ENCODE assay signal across 8 cellular contexts in the genomic region with DNA sequence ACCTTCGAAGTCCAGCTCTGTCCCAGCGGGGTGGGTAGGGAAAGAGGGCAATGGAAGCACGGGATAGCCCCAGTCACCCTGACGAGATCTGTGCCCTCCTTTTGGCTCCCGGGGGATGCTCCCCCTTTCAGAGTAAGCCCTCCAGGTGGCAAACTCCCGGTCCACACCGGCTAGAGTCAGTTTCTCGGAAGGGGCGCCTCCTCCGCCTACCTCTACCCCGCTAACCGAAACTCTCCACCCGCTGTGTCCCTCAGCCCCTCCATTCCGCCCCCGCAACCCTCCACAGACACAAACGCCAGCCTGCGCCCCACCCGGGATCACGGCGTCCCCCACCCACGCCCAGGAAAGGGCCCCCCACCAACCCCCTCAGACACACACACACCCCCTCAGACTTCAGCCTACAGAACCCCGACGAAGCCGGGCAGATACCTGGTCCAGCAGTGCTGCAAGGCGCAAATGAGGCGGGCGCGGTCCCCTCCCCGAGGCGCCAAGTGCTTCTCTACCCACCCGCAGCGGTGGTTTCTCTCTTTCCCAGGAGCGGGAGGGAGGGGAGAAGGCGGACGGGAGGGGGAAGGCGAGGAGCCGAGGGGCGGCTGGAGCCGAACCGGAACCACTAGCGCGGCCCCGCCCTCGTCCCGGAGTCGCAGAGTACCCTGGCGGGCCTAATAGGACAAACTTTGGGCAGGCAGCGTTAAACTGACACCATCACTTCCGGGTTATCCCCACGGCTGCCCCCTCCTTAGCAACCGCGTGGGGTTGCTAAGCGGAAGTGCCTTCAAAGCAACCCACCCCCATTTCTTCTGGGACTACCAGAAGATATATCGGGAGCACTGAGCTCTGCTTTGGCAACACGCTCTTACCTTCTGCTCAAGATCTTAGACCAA. TPM values are rescaled to one million over a fixed set of nuclear protein-coding genes. Genes with fewer than 3 reads are reported as not detected.
DNase-seq lines count a peak whose midpoint lies in the region; ATAC-seq and TF ChIP-seq lines count a peak whose summit lies in the region.

CSNK1G1 (minus strand) TSS at position 615 of the 884 bp plus-strand sequence. CDS start 55,674 bp downstream, outside the sequence.

- H3K36me3 Mint-ChIP-seq in natural killer cell treated with Interleukin-12 subunit alpha and Interleukin-12 subunit beta and Interleukin-15 and Interleukin-18, amount 100 ng/mL, for 72 hours: no peaks in the 10 kb centered on the region

- no peaks in the 10 kb centered on the region for H3K27me3 ChIP-seq in H7 (ENCODE audit: control insufficient read depth, insufficient read depth, low read length)

- peak within 1 kb of the TSS; percentile 73 to 91 for H3K27ac Mint-ChIP-seq in natural killer cell treated with Interleukin-12 subunit alpha and Interleukin-12 subunit beta and Interleukin-15 and Interleukin-18, amount 100 ng/mL, for 72 hours

- H3K9me3 Mint-ChIP-seq in natural killer cell treated with Interleukin-12 subunit alpha and Interleukin-12 subunit beta and Interleukin-15 and Interleukin-18, amount 100 ng/mL, for 72 hours: no peaks in the 10 kb centered on the region

- H3K4me3 ChIP-seq in H7 (ENCODE audit: insufficient read depth, low read depth, low read length) (peak within 1 kb of the TSS; percentile 90), fibroblast of pulmonary artery (replicated peaks; ENCODE audit: low read depth, low read length) (peak within 1 kb of the TSS; percentile 92)

- no peaks in the 10 kb centered on the region for H3K27me3 Mint-ChIP-seq in natural killer cell treated with Interleukin-12 subunit alpha and Interleukin-12 subunit beta and Interleukin-15 and Interleukin-18, amount 100 ng/mL, for 72 hours

- no peak for TF ChIP-seq CTCF in fibroblast of pulmonary artery (IDR thresholded peaks at IDR 0.05; ENCODE audit: low read length, missing control alignments)

- ATAC-seq in natural killer cell treated with Interleukin-12 subunit alpha and Interleukin-12 subunit beta and Interleukin-15 and Interleukin-18, amount 100 ng/mL, for 72 hours: peak; percentile 100
- peak; percentile 99 for ATAC-seq in stimulated activated naive CD8-positive, alpha-beta T cell treated with anti-CD3 and anti-CD28 coated beads, Interleukin-15, Interleukin-2, amounts not matched to agents 100 U/mL and 50 U/mL, for 24 hours

- DNase-seq in Daoy (ENCODE audit: low read depth) (peak; percentile 96), H7 (peak; percentile 93), M059J (ENCODE audit: low read depth) (peak; percentile 98), SHP77 (lab: John Stamatoyannopoulos, UW) (peak; percentile 98), fibroblast of pulmonary artery (ENCODE audit: low read depth) (peak; percentile 99)
- DNase-seq in activated effector memory CD4-positive, alpha-beta T cell treated with Interleukin-2 at 50 U/mL for 16 hours: peak; percentile 86
- DNase-seq in natural killer cell treated with Interleukin-12 subunit alpha and Interleukin-12 subunit beta and Interleukin-15 and Interleukin-18, amount 100 ng/mL, for 72 hours (ENCODE audit: low spot score): peak; percentile 94
- DNase-seq in stimulated activated naive CD8-positive, alpha-beta T cell treated with anti-CD3 and anti-CD28 coated beads, Interleukin-15, Interleukin-2, amounts not matched to agents 100 U/mL and 50 U/mL, for 24 hours: peak; percentile 92

- H3K4me3 Mint-ChIP-seq in natural killer cell treated with Interleukin-12 subunit alpha and Interleukin-12 subunit beta and Interleukin-15 and Interleukin-18, amount 100 ng/mL, for 72 hours: peak within 1 kb of the TSS; percentile 95

- peaks cover 22 to 23% of the 10 kb centered on the region in 2 donors for H3K4me1 Mint-ChIP-seq in natural killer cell treated with Interleukin-12 subunit alpha and Interleukin-12 subunit beta and Interleukin-15 and Interleukin-18, amount 100 ng/mL, for 72 hours (ENCODE audit: low read depth in 2 of 2)

- no peaks in the 10 kb centered on the region for H3K36me3 ChIP-seq in H7 (replicated peaks; ENCODE audit: control insufficient read depth, insufficient read depth, low read length)

RNA-seq across cellular contexts. Expression of gene CSNK1G1, which starts in this region (rescaled TPM):
- total RNA-seq in Daoy (2014; rRNA removed; shearing (Covaris generic)): 9.1 and 10.7 TPM in 2 replicates
- 8.9 and 15.7 TPM in 2 replicates for total RNA-seq in H7 (2014; rRNA removed; shearing (Covaris generic))
- total RNA-seq in M059J (2014; rRNA removed; shearing (Covaris generic)): 12.2 and 33.8 TPM in 2 replicates
- total RNA-seq in natural killer cell treated with Interleukin-12 subunit alpha and Interleukin-12 subunit beta and Interleukin-15 and Interleukin-18, amount 100 ng/mL, for 72 hours: 10 to 100 TPM; 35.4 to 47.5 TPM

Comparison
In these comparisons a context has a peak if more than half of its experiments do, and no peak if none do; other contexts are left out.
1. Peak in every context shown above with its lines: DNase-seq, ATAC-seq and H3K4me3 ChIP-seq.